Comparison of ENCODE assay signal across 14 cellular contexts in genomic region chr11:128437137-128437536, GRCh38.
DNase-seq lines count a peak whose midpoint lies in the region; FAIRE-seq and TF ChIP-seq lines count a peak whose summit lies in the region.
"Had no signal": no experiment of that assay in that cellular context is flagged by ENCODE, and none has a peak within 500 bp of the region (broad histone marks: within the 10 kb centered on the region; RNA-seq: fewer than 3 reads in every experiment).

No MANE protein-coding gene starts in this region.

- H3K27me3 Mint-ChIP-seq in astrocyte (ENCODE audit: low read depth, unreplicated experiment) = no peaks in the 10 kb centered on the region
- H3K27me3 Mint-ChIP-seq: naive thymus-derived CD4-positive, alpha-beta T cell; stimulated activated naive CD8-positive, alpha-beta T cell treated with anti-CD3 and anti-CD28 coated beads, Interleukin-15, amount 100 ng/mL, for 72 hours had no signal

- 25 to 35% methylated on average over 2 of the region's 2 CpGs for WGBS in testis, 2 donors

- H3K27ac Mint-ChIP-seq in astrocyte (ENCODE audit: unreplicated experiment) = no peak overlapping the region

- peak overlapping the region; percentile 29 for H3K4me2 ChIP-seq in astrocyte (ENCODE audit: low read length)

- no peaks in the 10 kb centered on the region for H3K36me3 Mint-ChIP-seq in astrocyte (ENCODE audit: low read depth, unreplicated experiment)

- TF ChIP-seq POLR2A in testis (IDR thresholded peaks at IDR 0.05) = no peak

- H3K4me1 ChIP-seq in astrocyte (ENCODE audit: insufficient read depth, low read length) (peaks cover 2% of the 10 kb centered on the region), testis (peaks cover 3% of the 10 kb centered on the region)
- H3K4me1 ChIP-seq: right lobe of liver had no signal

- no peak for TF ChIP-seq CTCF in astrocyte (IDR thresholded peaks at IDR 0.05; ENCODE audit: insufficient read depth, low read depth, low read length)
- TF ChIP-seq CTCF in testis (IDR thresholded peaks at IDR 0.05) = no peak

- DNase-seq in GM03348 (ENCODE audit: low spot score) = peak; percentile 56
- peak; percentile 68 for DNase-seq in astrocyte (ENCODE audit: low read depth)
- peak; percentile 51 for DNase-seq in iris pigment epithelial cell (ENCODE audit: low read depth)
- DNase-seq in testis = peak; percentile 41
- no peak for DNase-seq in activated effector memory CD4-positive, alpha-beta T cell treated with anti-CD3 and anti-CD28 coated beads, Interleukin-2, amount 50 U/mL, for 16 hours
- DNase-seq in DMS 273 treated with DMSO at 0.1 percent for 48 hours (lab: John Stamatoyannopoulos, UW) = no peak
- DNase-seq in NCI-H82 treated with DMSO at 0.1 percent for 48 hours (lab: John Stamatoyannopoulos, UW; ENCODE audit: unreplicated experiment) = no peak
- DNase-seq: COR-L47; heart left ventricle; left cardiac atrium; MM.1S; naive thymus-derived CD4-positive, alpha-beta T cell; right lobe of liver; stimulated activated naive CD8-positive, alpha-beta T cell treated with anti-CD3 and anti-CD28 coated beads, Interleukin-15, amount 100 ng/mL, for 72 hours had no signal

- intact Hi-C loops in testis (cut with DNase I; ENCODE audit: low total_unique reads) = no loop called here

- no peaks in the 10 kb centered on the region for H3K36me3 ChIP-seq in astrocyte (ENCODE audit: insufficient read depth, low read length)
- no peaks in the 10 kb centered on the region for H3K36me3 ChIP-seq in testis (ENCODE audit: low read depth, missing control alignments)
- H3K36me3 ChIP-seq: heart left ventricle, right lobe of liver had no signal

- H3K27me3 ChIP-seq in astrocyte (ENCODE audit: insufficient read depth, low read length) = no peaks in the 10 kb centered on the region
- H3K27me3 ChIP-seq in testis = no peaks in the 10 kb centered on the region
- H3K27me3 ChIP-seq: heart left ventricle, right lobe of liver had no signal

- no peak for FAIRE-seq in astrocyte (lab: Jason Lieb, UNC)

- no peaks in the 10 kb centered on the region for H3K79me2 ChIP-seq in astrocyte (ENCODE audit: insufficient read depth, low read length)

- no peaks in the 10 kb centered on the region for H4K20me1 ChIP-seq in astrocyte (ENCODE audit: insufficient read depth, low read length)

- no peaks in the 10 kb centered on the region for H3K9me3 Mint-ChIP-seq in astrocyte (ENCODE audit: unreplicated experiment)

- H3K9ac ChIP-seq in astrocyte (ENCODE audit: low read length) = no peak overlapping the region

- no peaks in the 10 kb centered on the region for H3K9me3 ChIP-seq in astrocyte (ENCODE audit: insufficient read depth, low read depth, low read length)
- no peaks in the 10 kb centered on the region for H3K9me3 ChIP-seq in testis
- H3K9me3 ChIP-seq: right lobe of liver had no signal

- H3K4me3 Mint-ChIP-seq in astrocyte (ENCODE audit: unreplicated experiment) = no peak overlapping the region
- H3K4me3 Mint-ChIP-seq: naive thymus-derived CD4-positive, alpha-beta T cell; stimulated activated naive CD8-positive, alpha-beta T cell treated with anti-CD3 and anti-CD28 coated beads, Interleukin-15, amount 100 ng/mL, for 72 hours had no signal

- no peaks in the 10 kb centered on the region for H3K4me1 Mint-ChIP-seq in astrocyte (ENCODE audit: low read depth, unreplicated experiment)

- no peak overlapping the region for H3K4me3 ChIP-seq in astrocyte (ENCODE audit: insufficient read depth, low read depth, low read length)
- H3K4me3 ChIP-seq in testis = no peak overlapping the region
- H3K4me3 ChIP-seq: heart left ventricle, right lobe of liver had no signal

- H2AFZ ChIP-seq in astrocyte (ENCODE audit: low read depth, low read length) = no peak overlapping the region

- H3K27ac ChIP-seq in astrocyte (ENCODE audit: low read depth, low read length) = no peak overlapping the region
- H3K27ac ChIP-seq in testis = no peak overlapping the region
- H3K27ac ChIP-seq: right lobe of liver had no signal

Comparison
In these comparisons a context has a peak if more than half of its experiments do, and no peak if none do; other contexts are left out.
1. DNase-seq: peak in GM03348 (single experiment), astrocyte (single experiment), iris pigment epithelial cell (single experiment) and testis (single experiment); none in activated effector memory CD4-positive, alpha-beta T cell treated with anti-CD3 and anti-CD28 coated beads, Interleukin-2, amount 50 U/mL, for 16 hours (single experiment), DMS 273 treated with DMSO at 0.1 percent for 48 hours (single experiment) and NCI-H82 treated with DMSO at 0.1 percent for 48 hours (single experiment).